8 cellular contexts compared by ENCODE assay signal in the genomic region with DNA sequence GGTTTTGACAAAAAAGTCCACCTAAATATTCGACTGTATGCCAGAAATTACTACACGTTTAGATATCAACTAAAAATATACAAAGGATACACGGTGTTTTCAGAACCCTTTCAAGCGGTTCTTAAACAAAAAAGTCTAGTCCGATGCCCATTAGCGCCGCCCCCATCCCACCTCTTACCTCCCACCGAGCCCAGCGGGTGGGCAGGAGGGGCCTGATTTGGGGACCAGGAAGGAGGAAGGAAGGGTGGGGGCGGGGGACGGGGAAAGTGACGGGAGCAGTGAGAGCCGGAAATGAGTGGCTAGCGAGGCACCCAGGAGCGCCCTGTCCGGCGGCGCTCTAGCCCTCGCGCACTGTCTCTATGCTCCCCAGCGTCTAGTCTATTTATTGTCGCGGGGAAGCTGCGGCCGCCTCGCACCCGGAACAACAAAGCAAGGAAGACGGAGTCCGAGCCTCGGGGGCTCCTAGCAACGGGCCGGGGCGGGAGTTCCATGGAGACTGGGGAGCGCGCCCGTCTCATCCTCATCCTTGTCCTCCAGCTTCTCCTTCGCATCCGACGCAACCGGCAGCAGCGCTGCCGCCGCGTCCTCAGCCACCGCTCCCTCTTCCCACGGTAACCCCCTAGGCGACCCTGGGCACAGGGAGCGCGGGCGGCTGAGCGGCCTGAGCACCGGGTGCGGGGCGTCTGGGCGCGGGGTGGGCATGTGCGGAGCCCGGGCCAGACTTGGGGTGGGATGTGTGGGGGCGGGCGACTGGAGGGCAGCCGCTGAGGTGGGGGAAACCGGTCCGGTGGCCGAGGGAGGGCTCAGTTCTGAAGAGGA. TPM values are rescaled to one million over a fixed set of nuclear protein-coding genes. Genes with fewer than 3 reads are reported as not detected.
A peak's percentile ranks its signal among the peaks of the same experiment; 100 is the strongest.
DNase-seq lines count a peak whose midpoint lies in the region; ATAC-seq and TF ChIP-seq lines count a peak whose summit lies in the region.

A gene (plus strand): TSS at position 410 of the 819 bp plus-strand sequence. CDS start 26,902 bp downstream, outside the sequence.

- peak within 1 kb of the TSS; percentile 94 for H3K9ac ChIP-seq in ES-I3 (ENCODE audit: low read depth, low read length)
- H3K9ac ChIP-seq in Loucy (ENCODE audit: low read depth, low read length, poor library complexity, severe bottlenecking) = peak within 1 kb of the TSS; percentile 83

- ATAC-seq in RWPE2 (ENCODE audit: low read depth) = peak; percentile 94
- peak; percentile 97 for ATAC-seq in stimulated activated naive CD8-positive, alpha-beta T cell treated with anti-CD3 and anti-CD28 coated beads, Interleukin-15, Interleukin-2, amounts not matched to agents 100 U/mL and 50 U/mL, for 24 hours

- H3K9me3 ChIP-seq in ES-I3 (ENCODE audit: control insufficient read depth, insufficient read depth, low read length) (no peaks in the 10 kb centered on the region), Loucy (ENCODE audit: insufficient read depth, low read depth, low read length) (no peaks in the 10 kb centered on the region), RWPE2 (ENCODE audit: severe bottlenecking) (no peaks in the 10 kb centered on the region)

- H3K4me3 ChIP-seq in H7 (ENCODE audit: insufficient read depth, low read depth, low read length) (peak within 1 kb of the TSS; percentile 81), Loucy (ENCODE audit: low read length, poor library complexity, severe bottlenecking) (peak within 1 kb of the TSS; percentile 76), RWPE2 (ENCODE audit: severe bottlenecking) (peak within 1 kb of the TSS; percentile 67), fibroblast of the aortic adventitia (ENCODE audit: low read depth, low read length) (peak within 1 kb of the TSS; percentile 95)

- DNase-seq in H7 (peak; percentile 94), RWPE2 (ENCODE audit: low spot score) (peak; percentile 92), fibroblast of the aortic adventitia (ENCODE audit: low read depth) (peak; percentile 96)
- DNase-seq in activated effector memory CD4-positive, alpha-beta T cell treated with Interleukin-2 at 50 U/mL for 16 hours = peak; percentile 88
- peak; percentile 93 for DNase-seq in stimulated activated naive CD8-positive, alpha-beta T cell treated with anti-CD3 and anti-CD28 coated beads, Interleukin-15, Interleukin-2, amounts not matched to agents 100 U/mL and 50 U/mL, for 24 hours

- no peaks in the 10 kb centered on the region for H3K36me3 ChIP-seq in ES-I3 (ENCODE audit: insufficient read depth, low read length)
- H3K36me3 ChIP-seq in H7 (replicated peaks; ENCODE audit: control insufficient read depth, insufficient read depth, low read length) = no peaks in the 10 kb centered on the region
- H3K36me3 ChIP-seq in Loucy (ENCODE audit: insufficient read depth, low read length) = no peaks in the 10 kb centered on the region
- 0 out of 2 replicates have a peak, but pooled peaks cover 4% of the 10 kb centered on the region for H3K36me3 ChIP-seq in RWPE2 (ENCODE audit: low read depth)

- TF ChIP-seq CTCF in Loucy (conservative IDR thresholded peaks at IDR 0.05; ENCODE audit: low read length) (no peak), RWPE2 (IDR thresholded peaks at IDR 0.05; ENCODE audit: poor library complexity, severe bottlenecking) (no peak), fibroblast of the aortic adventitia (IDR thresholded peaks at IDR 0.05; ENCODE audit: insufficient read depth, low read length) (no peak), nephron (IDR thresholded peaks at IDR 0.05; ENCODE audit: unreplicated experiment in 3 of 3) (no peak)

- no peaks in the 10 kb centered on the region for H3K9me2 ChIP-seq in Loucy (replicated peaks; ENCODE audit: low read depth, low read length)

- peak within 1 kb of the TSS; percentile 69 for H3K27ac ChIP-seq in RWPE2 (ENCODE audit: poor library complexity, severe bottlenecking)

- peaks cover 11% of the 10 kb centered on the region; the same call in 1 of the 2 replicates for H3K4me1 ChIP-seq in ES-I3 (ENCODE audit: insufficient read depth, low read length)
- peaks cover 51% of the 10 kb centered on the region for H3K4me1 ChIP-seq in Loucy (ENCODE audit: insufficient read depth, low read length, poor library complexity, severe bottlenecking)
- peaks cover 14% of the 10 kb centered on the region for H3K4me1 ChIP-seq in RWPE2 (ENCODE audit: insufficient read depth, poor library complexity, severe bottlenecking)

- peak within 1 kb of the TSS; percentile 98 to 99 (median 99) for H3K27ac Mint-ChIP-seq in nephron

- no peaks in the 10 kb centered on the region for H3K9me3 Mint-ChIP-seq in nephron

- no peaks in the 10 kb centered on the region for H3F3A ChIP-seq in Loucy (ENCODE audit: low read depth)

- H2AFZ ChIP-seq in Loucy (ENCODE audit: low read length) = peak within 1 kb of the TSS; percentile 82

- no peaks in the 10 kb centered on the region for H3K36me3 Mint-ChIP-seq in nephron (ENCODE audit: low read depth)

- peak within 1 kb of the TSS; percentile 94 to 97 (median 96) for H3K4me3 Mint-ChIP-seq in nephron

- H3K27me3 ChIP-seq in H7 (ENCODE audit: control insufficient read depth, insufficient read depth, low read length) (peaks cover 2% of the 10 kb centered on the region; the same call in 1 of the 2 replicates), Loucy (ENCODE audit: insufficient read depth, low read length, poor library complexity, severe bottlenecking) (no peaks in the 10 kb centered on the region), RWPE2 (ENCODE audit: insufficient read depth, poor library complexity, severe bottlenecking) (no peaks in the 10 kb centered on the region)

- peak within 1 kb of the TSS; percentile 91 for H3K4me2 ChIP-seq in Loucy (ENCODE audit: low read depth, low read length, poor library complexity, severe bottlenecking)

- peaks cover 49% of the 10 kb centered on the region for H3K79me2 ChIP-seq in Loucy (ENCODE audit: insufficient read depth, low read length)

- H4K20me1 ChIP-seq in Loucy (ENCODE audit: insufficient read depth, low read length, poor library complexity, severe bottlenecking) = peaks cover 22% of the 10 kb centered on the region

- H3K27me3 Mint-ChIP-seq in nephron (ENCODE audit: low read depth) = no peaks in the 10 kb centered on the region

- H3K4me1 Mint-ChIP-seq in nephron = peaks cover 32% of the 10 kb centered on the region

RNA-seq across cellular contexts. Expression of the gene that starts here (rescaled TPM):
- 62.6 and 70.9 TPM in 2 replicates for total RNA-seq in H7 (2014; rRNA removed; shearing (Covaris generic))
- 10.9 and 30.2 TPM in 2 replicates for total RNA-seq in fibroblast of the aortic adventitia (ENCODE audit: low replicate concordance)

Comparison
In these comparisons a context has a peak if more than half of its experiments do, and no peak if none do; other contexts are left out.
1. Peak in every context shown above with its lines: DNase-seq, ATAC-seq, H3K4me3 ChIP-seq and H3K27ac ChIP-seq.